Comparison of ENCODE assay signal across 1 cellular context in the genomic region with DNA sequence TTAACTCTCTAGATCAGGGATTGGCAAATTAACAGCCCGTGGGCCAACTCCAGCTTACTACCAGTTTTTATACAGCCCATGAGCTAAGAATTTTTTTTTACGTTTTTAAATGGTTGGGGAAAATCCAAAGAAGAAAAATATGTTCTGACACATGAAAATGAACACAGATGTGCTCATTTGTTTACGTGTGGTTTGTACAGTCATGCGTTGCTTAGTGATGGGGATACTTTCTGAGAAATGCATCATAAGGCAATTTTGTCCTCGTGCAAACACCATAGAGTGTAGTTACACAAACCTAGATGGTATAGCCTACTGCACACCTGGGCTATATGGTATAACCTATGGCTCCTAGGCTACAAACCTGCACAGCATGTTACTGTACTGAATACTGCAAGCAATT.
TF ChIP-seq lines count a peak whose summit lies in the region.

No MANE protein-coding gene starts in this region.

TF ChIP-seq in HepG2, 621 proteins besides CTCF, POLR2A, EP300 and RAD21 (continued from another document):
- TF ChIP-seq, protein P1, sequence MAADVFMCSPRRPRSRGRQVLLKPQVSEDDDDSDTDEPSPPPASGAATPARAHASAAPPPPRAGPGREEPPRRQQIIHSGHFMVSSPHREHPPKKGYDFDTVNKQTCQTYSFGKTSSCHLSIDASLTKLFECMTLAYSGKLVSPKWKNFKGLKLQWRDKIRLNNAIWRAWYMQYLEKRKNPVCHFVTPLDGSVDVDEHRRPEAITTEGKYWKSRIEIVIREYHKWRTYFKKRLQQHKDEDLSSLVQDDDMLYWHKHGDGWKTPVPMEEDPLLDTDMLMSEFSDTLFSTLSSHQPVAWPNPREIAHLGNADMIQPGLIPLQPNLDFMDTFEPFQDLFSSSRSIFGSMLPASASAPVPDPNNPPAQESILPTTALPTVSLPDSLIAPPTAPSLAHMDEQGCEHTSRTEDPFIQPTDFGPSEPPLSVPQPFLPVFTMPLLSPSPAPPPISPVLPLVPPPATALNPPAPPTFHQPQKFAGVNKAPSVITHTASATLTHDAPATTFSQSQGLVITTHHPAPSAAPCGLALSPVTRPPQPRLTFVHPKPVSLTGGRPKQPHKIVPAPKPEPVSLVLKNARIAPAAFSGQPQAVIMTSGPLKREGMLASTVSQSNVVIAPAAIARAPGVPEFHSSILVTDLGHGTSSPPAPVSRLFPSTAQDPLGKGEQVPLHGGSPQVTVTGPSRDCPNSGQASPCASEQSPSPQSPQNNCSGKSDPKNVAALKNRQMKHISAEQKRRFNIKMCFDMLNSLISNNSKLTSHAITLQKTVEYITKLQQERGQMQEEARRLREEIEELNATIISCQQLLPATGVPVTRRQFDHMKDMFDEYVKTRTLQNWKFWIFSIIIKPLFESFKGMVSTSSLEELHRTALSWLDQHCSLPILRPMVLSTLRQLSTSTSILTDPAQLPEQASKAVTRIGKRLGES (CRISPR knock-in tag; IDR thresholded peaks at IDR 0.05; ENCODE audit: borderline replicate concordance) = no peak
- TF ChIP-seq, protein P2, sequence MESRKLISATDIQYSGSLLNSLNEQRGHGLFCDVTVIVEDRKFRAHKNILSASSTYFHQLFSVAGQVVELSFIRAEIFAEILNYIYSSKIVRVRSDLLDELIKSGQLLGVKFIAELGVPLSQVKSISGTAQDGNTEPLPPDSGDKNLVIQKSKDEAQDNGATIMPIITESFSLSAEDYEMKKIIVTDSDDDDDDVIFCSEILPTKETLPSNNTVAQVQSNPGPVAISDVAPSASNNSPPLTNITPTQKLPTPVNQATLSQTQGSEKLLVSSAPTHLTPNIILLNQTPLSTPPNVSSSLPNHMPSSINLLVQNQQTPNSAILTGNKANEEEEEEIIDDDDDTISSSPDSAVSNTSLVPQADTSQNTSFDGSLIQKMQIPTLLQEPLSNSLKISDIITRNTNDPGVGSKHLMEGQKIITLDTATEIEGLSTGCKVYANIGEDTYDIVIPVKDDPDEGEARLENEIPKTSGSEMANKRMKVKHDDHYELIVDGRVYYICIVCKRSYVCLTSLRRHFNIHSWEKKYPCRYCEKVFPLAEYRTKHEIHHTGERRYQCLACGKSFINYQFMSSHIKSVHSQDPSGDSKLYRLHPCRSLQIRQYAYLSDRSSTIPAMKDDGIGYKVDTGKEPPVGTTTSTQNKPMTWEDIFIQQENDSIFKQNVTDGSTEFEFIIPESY (CRISPR knock-in tag; IDR thresholded peaks at IDR 0.05) = no peak
- TF ChIP-seq, protein P3, sequence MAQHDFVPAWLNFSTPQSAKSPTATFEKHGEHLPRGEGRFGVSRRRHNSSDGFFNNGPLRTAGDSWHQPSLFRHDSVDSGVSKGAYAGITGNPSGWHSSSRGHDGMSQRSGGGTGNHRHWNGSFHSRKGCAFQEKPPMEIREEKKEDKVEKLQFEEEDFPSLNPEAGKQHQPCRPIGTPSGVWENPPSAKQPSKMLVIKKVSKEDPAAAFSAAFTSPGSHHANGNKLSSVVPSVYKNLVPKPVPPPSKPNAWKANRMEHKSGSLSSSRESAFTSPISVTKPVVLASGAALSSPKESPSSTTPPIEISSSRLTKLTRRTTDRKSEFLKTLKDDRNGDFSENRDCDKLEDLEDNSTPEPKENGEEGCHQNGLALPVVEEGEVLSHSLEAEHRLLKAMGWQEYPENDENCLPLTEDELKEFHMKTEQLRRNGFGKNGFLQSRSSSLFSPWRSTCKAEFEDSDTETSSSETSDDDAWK (CRISPR knock-in tag; IDR thresholded peaks at IDR 0.05) = no peak
- TF ChIP-seq HIVEP1 (CRISPR knock-in tag; IDR thresholded peaks at IDR 0.05) = no peak
- TF ChIP-seq ZNF713 (CRISPR knock-in tag; IDR thresholded peaks at IDR 0.05) = no peak
- TF ChIP-seq ZNF30 (CRISPR knock-in tag; IDR thresholded peaks at IDR 0.05) = no peak
- no peak for TF ChIP-seq ARNTL (CRISPR knock-in tag; IDR thresholded peaks at IDR 0.05)
- TF ChIP-seq MTF1 (CRISPR knock-in tag; IDR thresholded peaks at IDR 0.05) = no peak
- TF ChIP-seq ZNF614 (CRISPR knock-in tag; IDR thresholded peaks at IDR 0.05; ENCODE audit: borderline replicate concordance) = no peak
- no peak for TF ChIP-seq ZNF766 (CRISPR knock-in tag; IDR thresholded peaks at IDR 0.05; ENCODE audit: borderline replicate concordance)
- TF ChIP-seq, protein P4, sequence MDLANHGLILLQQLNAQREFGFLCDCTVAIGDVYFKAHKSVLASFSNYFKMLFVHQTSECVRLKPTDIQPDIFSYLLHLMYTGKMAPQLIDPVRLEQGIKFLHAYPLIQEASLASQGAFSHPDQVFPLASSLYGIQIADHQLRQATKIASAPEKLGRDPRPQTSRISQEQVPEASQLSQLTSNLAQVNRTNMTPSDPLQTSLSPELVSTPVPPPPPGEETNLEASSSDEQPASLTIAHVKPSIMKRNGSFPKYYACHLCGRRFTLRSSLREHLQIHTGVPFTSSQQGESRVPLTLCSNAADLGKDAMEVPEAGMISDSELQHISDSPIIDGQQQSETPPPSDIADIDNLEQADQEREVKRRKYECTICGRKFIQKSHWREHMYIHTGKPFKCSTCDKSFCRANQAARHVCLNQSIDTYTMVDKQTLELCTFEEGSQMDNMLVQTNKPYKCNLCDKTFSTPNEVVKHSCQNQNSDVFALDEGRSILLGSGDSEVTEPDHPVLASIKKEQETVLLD (CRISPR knock-in tag; IDR thresholded peaks at IDR 0.05; ENCODE audit: low read depth) = no peak
- TF ChIP-seq ZNF720 (CRISPR knock-in tag; IDR thresholded peaks at IDR 0.05) = no peak
TF ChIP-seq in HepG2: peak in this region for 0.
